In the genomic region with DNA sequence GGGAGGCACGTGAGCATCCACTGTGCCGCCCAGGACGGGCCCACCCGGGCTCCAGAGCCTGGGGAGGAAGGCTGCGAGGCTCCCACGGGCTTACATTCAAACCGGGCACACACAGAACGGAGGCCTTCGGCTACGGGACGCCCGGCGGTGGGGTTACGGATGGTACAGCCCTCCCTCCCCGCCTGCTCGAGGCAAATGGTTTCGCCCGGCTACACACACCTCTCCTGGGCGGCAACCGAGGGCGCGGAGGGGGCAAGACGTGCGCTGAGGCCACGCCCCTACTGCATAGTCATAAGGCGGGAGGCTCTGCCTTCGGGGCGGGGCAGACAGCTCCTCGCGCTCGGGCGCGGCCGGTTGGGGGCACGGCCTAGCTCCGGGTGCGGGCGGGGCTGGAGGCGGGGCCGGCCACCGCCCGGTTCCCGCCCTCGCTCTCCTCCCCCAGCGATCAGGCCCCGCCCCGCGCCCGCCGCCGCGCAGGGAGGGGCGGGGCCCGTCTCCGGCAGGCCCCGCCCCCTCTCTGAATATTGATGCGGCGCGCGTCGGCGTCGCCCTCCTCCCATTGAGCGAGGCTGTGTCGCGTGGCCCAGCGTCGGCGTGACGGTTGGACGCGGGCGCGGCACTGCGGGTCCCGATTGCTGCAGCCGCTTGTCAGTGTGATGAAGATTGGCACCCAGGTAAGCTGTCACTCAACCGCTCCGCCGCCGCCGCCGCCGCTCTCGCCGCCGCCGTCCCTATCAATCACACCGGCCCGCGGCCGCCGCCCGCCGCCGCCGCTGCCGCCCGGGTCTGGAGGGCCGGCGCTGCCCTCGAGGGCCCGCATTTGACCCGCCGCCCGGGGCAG, we compare ENCODE assay signal across 1 cellular context.
TF ChIP-seq lines count a peak whose summit lies in the region.

PKNOX1 (plus strand) TSS at position 572 of the 841 bp plus-strand sequence. CDS start 29,820 bp downstream, outside the sequence.

TF ChIP-seq in HepG2, 621 proteins besides CTCF, POLR2A, EP300 and RAD21 (continued from another document and continues in another):
- TF ChIP-seq, protein P1, sequence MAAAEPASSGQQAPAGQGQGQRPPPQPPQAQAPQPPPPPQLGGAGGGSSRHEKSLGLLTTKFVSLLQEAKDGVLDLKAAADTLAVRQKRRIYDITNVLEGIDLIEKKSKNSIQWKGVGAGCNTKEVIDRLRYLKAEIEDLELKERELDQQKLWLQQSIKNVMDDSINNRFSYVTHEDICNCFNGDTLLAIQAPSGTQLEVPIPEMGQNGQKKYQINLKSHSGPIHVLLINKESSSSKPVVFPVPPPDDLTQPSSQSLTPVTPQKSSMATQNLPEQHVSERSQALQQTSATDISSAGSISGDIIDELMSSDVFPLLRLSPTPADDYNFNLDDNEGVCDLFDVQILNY (CRISPR knock-in tag; conservative IDR thresholded peaks at IDR 0.05) = no peak
- TF ChIP-seq FIP1L1 (IDR thresholded peaks at IDR 0.05; ENCODE audit: borderline replicate concordance, insufficient read depth, low read depth, low read length) (no peak), NONO (IDR thresholded peaks at IDR 0.05) (no peak), NONO (CRISPR knock-in tag; conservative IDR thresholded peaks at IDR 0.05) (no peak), ZNF430 (CRISPR knock-in tag; IDR thresholded peaks at IDR 0.05) (peak; percentile 86), KMT2A (CRISPR knock-in tag; IDR thresholded peaks at IDR 0.05) (no peak), IRF1 (CRISPR knock-in tag; IDR thresholded peaks at IDR 0.05; ENCODE audit: low read depth) (no peak), TRIM24 (CRISPR knock-in tag; IDR thresholded peaks at IDR 0.05) (no peak), ZNF460 (CRISPR knock-in tag; IDR thresholded peaks at IDR 0.05; ENCODE audit: borderline replicate concordance) (no peak), ZNF44 (CRISPR knock-in tag; IDR thresholded peaks at IDR 0.05) (no peak), ZFAT (CRISPR knock-in tag; conservative IDR thresholded peaks at IDR 0.05) (no peak), MED13 (CRISPR knock-in tag; IDR thresholded peaks at IDR 0.05) (no peak), HDAC2 (CRISPR knock-in tag; IDR thresholded peaks at IDR 0.05) (peak; percentile 41; the same call in 1 of the 2 replicates), DRAP1 (CRISPR knock-in tag; IDR thresholded peaks at IDR 0.05) (0 out of 2 replicates have a peak, but pooled peaks have one; percentile 57), ZNF720 (CRISPR knock-in tag; IDR thresholded peaks at IDR 0.05) (no peak), SRSF1 (optimal IDR thresholded peaks at IDR 0.05; ENCODE audit: low read depth, low read length) (no peak), ATF3 (CRISPR knock-in tag; IDR thresholded peaks at IDR 0.05) (no peak), SCMH1 (CRISPR knock-in tag; IDR thresholded peaks at IDR 0.05; ENCODE audit: borderline replicate concordance) (no peak), THAP7 (CRISPR knock-in tag; IDR thresholded peaks at IDR 0.05) (no peak), ZBTB34 (CRISPR knock-in tag; IDR thresholded peaks at IDR 0.05) (no peak), RXRB (CRISPR knock-in tag; IDR thresholded peaks at IDR 0.05; ENCODE audit: borderline replicate concordance) (no peak), ADNP (CRISPR knock-in tag; IDR thresholded peaks at IDR 0.05) (no peak), ONECUT2 (CRISPR knock-in tag; IDR thresholded peaks at IDR 0.05) (no peak), ZNF746 (CRISPR knock-in tag; IDR thresholded peaks at IDR 0.05) (no peak; the same call in 1 of the 2 replicates), MBD4 (IDR thresholded peaks at IDR 0.05; ENCODE audit: borderline replicate concordance, low read length) (no peak), JUND (CRISPR knock-in tag; IDR thresholded peaks at IDR 0.05) (no peak), ZBTB21 (CRISPR knock-in tag; IDR thresholded peaks at IDR 0.05) (no peak), DNMT3B (CRISPR knock-in tag; conservative IDR thresholded peaks at IDR 0.05) (no peak), ZNF281 (CRISPR knock-in tag; IDR thresholded peaks at IDR 0.05; ENCODE audit: borderline replicate concordance) (no peak), NFRKB (IDR thresholded peaks at IDR 0.05) (no peak), CBX1 (IDR thresholded peaks at IDR 0.05; ENCODE audit: low read depth) (no peak), ZNF788 (CRISPR knock-in tag; IDR thresholded peaks at IDR 0.05; ENCODE audit: borderline replicate concordance) (no peak), ISX (CRISPR knock-in tag; conservative IDR thresholded peaks at IDR 0.05) (no peak), SIX1 (CRISPR knock-in tag; IDR thresholded peaks at IDR 0.05; ENCODE audit: borderline replicate concordance) (no peak), YEATS4 (CRISPR knock-in tag; IDR thresholded peaks at IDR 0.05; ENCODE audit: borderline replicate concordance) (peak; percentile 43; the same call in 1 of the 2 replicates), SMAD3 (CRISPR knock-in tag; IDR thresholded peaks at IDR 0.05) (no peak), MXI1 (IDR thresholded peaks at IDR 0.05; ENCODE audit: borderline replicate concordance, low read depth, low read length) (no peak), NR2C2 (CRISPR knock-in tag; IDR thresholded peaks at IDR 0.05; ENCODE audit: borderline replicate concordance) (peak; percentile 18; the same call in 1 of the 2 replicates), SATB2 (CRISPR knock-in tag; IDR thresholded peaks at IDR 0.05) (no peak), NCOA2 (CRISPR knock-in tag; IDR thresholded peaks at IDR 0.05) (0 out of 2 replicates have a peak, but pooled peaks have one; percentile 8)
- TF ChIP-seq, protein P2, sequence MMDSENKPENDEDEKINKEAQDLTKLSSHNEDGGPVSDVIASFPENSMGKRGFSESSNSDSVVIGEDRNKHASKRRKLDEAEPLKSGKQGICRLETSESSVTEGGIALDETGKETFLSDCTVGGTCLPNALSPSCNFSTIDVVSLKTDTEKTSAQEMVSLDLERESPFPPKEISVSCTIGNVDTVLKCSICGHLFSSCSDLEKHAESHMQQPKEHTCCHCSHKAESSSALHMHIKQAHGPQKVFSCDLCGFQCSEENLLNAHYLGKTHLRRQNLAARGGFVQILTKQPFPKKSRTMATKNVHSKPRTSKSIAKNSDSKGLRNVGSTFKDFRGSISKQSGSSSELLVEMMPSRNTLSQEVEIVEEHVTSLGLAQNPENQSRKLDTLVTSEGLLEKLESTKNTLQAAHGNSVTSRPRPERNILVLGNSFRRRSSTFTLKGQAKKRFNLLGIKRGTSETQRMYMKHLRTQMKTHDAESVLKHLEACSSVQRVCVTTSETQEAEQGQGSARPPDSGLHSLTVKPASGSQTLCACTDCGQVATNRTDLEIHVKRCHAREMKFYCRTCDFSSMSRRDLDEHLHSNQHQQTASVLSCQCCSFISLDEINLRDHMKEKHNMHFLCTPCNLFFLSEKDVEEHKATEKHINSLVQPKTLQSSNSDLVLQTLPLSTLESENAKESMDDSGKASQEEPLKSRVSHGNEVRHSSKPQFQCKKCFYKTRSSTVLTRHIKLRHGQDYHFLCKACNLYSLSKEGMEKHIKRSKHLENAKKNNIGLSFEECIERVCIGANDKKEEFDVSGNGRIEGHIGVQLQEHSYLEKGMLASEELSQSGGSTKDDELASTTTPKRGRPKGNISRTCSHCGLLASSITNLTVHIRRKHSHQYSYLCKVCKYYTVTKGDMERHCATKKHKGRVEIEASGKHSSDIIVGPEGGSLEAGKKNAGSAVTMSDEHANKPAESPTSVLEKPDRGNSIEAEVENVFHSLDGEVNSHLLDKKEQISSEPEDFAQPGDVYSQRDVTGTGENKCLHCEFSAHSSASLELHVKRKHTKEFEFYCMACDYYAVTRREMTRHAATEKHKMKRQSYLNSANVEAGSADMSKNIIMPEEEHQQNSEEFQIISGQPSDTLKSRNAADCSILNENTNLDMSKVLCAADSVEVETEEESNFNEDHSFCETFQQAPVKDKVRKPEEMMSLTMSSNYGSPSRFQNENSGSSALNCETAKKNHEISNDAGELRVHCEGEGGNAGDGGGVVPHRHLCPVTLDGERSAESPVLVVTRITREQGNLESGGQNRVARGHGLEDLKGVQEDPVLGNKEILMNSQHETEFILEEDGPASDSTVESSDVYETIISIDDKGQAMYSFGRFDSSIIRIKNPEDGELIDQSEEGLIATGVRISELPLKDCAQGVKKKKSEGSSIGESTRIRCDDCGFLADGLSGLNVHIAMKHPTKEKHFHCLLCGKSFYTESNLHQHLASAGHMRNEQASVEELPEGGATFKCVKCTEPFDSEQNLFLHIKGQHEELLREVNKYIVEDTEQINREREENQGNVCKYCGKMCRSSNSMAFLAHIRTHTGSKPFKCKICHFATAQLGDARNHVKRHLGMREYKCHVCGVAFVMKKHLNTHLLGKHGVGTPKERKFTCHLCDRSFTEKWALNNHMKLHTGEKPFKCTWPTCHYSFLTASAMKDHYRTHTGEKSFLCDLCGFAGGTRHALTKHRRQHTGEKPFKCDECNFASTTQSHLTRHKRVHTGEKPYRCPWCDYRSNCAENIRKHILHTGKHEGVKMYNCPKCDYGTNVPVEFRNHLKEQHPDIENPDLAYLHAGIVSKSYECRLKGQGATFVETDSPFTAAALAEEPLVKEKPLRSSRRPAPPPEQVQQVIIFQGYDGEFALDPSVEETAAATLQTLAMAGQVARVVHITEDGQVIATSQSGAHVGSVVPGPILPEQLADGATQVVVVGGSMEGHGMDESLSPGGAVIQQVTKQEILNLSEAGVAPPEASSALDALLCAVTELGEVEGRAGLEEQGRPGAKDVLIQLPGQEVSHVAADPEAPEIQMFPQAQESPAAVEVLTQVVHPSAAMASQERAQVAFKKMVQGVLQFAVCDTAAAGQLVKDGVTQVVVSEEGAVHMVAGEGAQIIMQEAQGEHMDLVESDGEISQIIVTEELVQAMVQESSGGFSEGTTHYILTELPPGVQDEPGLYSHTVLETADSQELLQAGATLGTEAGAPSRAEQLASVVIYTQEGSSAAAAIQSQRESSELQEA (CRISPR knock-in tag; IDR thresholded peaks at IDR 0.05; ENCODE audit: not compliant biosample characterization) = peak; percentile 88
- TF ChIP-seq, protein P3, sequence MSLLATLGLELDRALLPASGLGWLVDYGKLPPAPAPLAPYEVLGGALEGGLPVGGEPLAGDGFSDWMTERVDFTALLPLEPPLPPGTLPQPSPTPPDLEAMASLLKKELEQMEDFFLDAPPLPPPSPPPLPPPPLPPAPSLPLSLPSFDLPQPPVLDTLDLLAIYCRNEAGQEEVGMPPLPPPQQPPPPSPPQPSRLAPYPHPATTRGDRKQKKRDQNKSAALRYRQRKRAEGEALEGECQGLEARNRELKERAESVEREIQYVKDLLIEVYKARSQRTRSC (CRISPR knock-in tag; IDR thresholded peaks at IDR 0.05; ENCODE audit: low read depth) = no peak
- TF ChIP-seq, protein P4, sequence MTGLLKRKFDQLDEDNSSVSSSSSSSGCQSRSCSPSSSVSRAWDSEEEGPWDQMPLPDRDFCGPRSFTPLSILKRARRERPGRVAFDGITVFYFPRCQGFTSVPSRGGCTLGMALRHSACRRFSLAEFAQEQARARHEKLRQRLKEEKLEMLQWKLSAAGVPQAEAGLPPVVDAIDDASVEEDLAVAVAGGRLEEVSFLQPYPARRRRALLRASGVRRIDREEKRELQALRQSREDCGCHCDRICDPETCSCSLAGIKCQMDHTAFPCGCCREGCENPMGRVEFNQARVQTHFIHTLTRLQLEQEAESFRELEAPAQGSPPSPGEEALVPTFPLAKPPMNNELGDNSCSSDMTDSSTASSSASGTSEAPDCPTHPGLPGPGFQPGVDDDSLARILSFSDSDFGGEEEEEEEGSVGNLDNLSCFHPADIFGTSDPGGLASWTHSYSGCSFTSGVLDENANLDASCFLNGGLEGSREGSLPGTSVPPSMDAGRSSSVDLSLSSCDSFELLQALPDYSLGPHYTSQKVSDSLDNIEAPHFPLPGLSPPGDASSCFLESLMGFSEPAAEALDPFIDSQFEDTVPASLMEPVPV (CRISPR knock-in tag; IDR thresholded peaks at IDR 0.05) = peak; percentile 87; the same call in 1 of the 2 replicates
